15 cellular contexts compared by ENCODE assay signal in the genomic region with DNA sequence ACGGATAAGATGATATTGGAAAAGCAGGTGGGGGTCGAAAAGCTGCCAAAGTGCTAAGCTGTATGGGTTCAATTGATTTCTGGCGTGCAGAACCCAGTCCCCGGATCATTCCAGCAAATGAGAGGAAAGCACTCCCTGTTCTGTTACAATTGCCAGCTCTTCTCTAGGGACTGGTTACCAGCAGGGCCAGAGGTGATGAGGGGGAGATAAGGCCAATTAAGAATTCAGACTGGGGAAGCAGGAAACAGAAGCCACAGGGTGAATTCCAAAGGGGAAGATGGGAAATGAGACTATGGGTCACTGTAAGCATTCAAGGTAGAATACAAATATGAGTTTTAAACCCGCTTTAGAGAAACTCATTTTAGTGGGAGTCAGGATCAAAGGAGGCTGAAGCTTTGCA.
DNase-seq lines count a peak whose midpoint lies in the region; ATAC-seq and TF ChIP-seq lines count a peak whose summit lies in the region.
"Had no signal": no experiment of that assay in that cellular context is flagged by ENCODE, and none has a peak within 500 bp of the region (broad histone marks: within the 10 kb centered on the region; RNA-seq: fewer than 3 reads in every experiment).

No MANE protein-coding gene starts in this region.

- peaks cover 4% of the 10 kb centered on the region; the same call in 1 of the 2 replicates for H3K4me1 ChIP-seq in BE2C
- H3K4me1 ChIP-seq in spleen = peaks cover 0 to 16% (median 6%) of the 10 kb centered on the region in 6 donors
- no peaks in the 10 kb centered on the region for H3K4me1 ChIP-seq in lower lobe of right lung
- H3K4me1 ChIP-seq: A549, BLaER1, Caco-2 had no signal

- ATAC-seq in lower lobe of right lung = no peak
- ATAC-seq: A549, GM12878, GM23338 had no signal

- WGBS in spleen, 5 donors = 59 to 76% (median 64%) methylated on average over 5 of the region's 5 CpGs

- H3K4me3 ChIP-seq in BE2C (ENCODE audit: low read depth, low read length) (no peak overlapping the region), spleen (no peak overlapping the region), lower lobe of right lung (no peak overlapping the region)
- H3K4me3 ChIP-seq: A549, BLaER1, GM12878, GM23338 had no signal

- intact Hi-C loops in spleen (cut with DNase I; ENCODE audit: low total_unique reads) (no loop called here), lower lobe of right lung (cut with DNase I) (no loop called here)

- DNase-seq in BE2C (peak; percentile 49), ELF-1 (ENCODE audit: low read depth, low spot score) (peak; percentile 53), iPS-NIHi7 (ENCODE audit: extremely low spot score) (peak; percentile 20), spleen (no peak), lower lobe of right lung (no peak)
- DNase-seq in activated naive CD4-positive, alpha-beta T cell (lab: John Stamatoyannopoulos, UW) = no peak
- DNase-seq: Caco-2; CD8-positive, alpha-beta memory T cell; DND-41; H7; IMR-90 had no signal

- no peaks in the 10 kb centered on the region for H3K36me3 ChIP-seq in BE2C
- no peaks in the 10 kb centered on the region for H3K36me3 ChIP-seq in spleen
- no peaks in the 10 kb centered on the region for H3K36me3 ChIP-seq in lower lobe of right lung
- H3K36me3 ChIP-seq: BLaER1 had no signal

- H3K9me3 ChIP-seq in BE2C (no peaks in the 10 kb centered on the region), spleen (no peaks in the 10 kb centered on the region), lower lobe of right lung (no peaks in the 10 kb centered on the region)
- H3K9me3 ChIP-seq: A549, BLaER1, Caco-2 had no signal

- H3K27ac ChIP-seq in spleen (peak overlapping the region; percentile 6 to 82 (median 68)), lower lobe of right lung (no peak overlapping the region)
- H3K27ac ChIP-seq: A549, BLaER1 had no signal

- TF ChIP-seq POLR2A in spleen (IDR thresholded peaks at IDR 0.05) = no peak

- peaks cover 68% of the 10 kb centered on the region for H3K27me3 ChIP-seq in BE2C
- H3K27me3 ChIP-seq in spleen (replicated peaks in 1 of 7) = peaks cover 0 to 6% (median 0%) of the 10 kb centered on the region in 7 donors
- H3K27me3 ChIP-seq in lower lobe of right lung (ENCODE audit: low read depth) = no peaks in the 10 kb centered on the region
- H3K27me3 ChIP-seq: BLaER1 had no signal

- TF ChIP-seq CTCF in BE2C (IDR thresholded peaks at IDR 0.05; ENCODE audit: low read depth, low read length) = no peak
- TF ChIP-seq CTCF in spleen (IDR thresholded peaks at IDR 0.05 in 8 of 11, conservative IDR thresholded peaks at IDR 0.05 in 3 of 11) = no peak
- TF ChIP-seq CTCF in lower lobe of right lung (IDR thresholded peaks at IDR 0.05) = no peak

Comparison
In these comparisons a context has a peak if more than half of its experiments do, and no peak if none do; other contexts are left out.
1. DNase-seq: peak in BE2C (single experiment), ELF-1 (single experiment) and iPS-NIHi7 (single experiment); none in spleen (single experiment), lower lobe of right lung (single experiment) and activated naive CD4-positive, alpha-beta T cell (0 of 4).